In genomic region chr3:48945856-48946549, GRCh38 we compare ENCODE assay signal across 17 cellular contexts. TPM values are rescaled to one million over a fixed set of nuclear protein-coding genes. Genes with fewer than 3 reads are reported as not detected.
A peak's percentile ranks its signal among the peaks of the same experiment; 100 is the strongest.
DNase-seq lines count a peak whose midpoint lies in the region; ATAC-seq and TF ChIP-seq lines count a peak whose summit lies in the region.
"Had no signal": no experiment of that assay in that cellular context is flagged by ENCODE, and none has a peak within 500 bp of the region (broad histone marks: within the 10 kb centered on the region; RNA-seq: fewer than 3 reads in every experiment).

No MANE protein-coding gene starts in this region.

- no peaks in the 10 kb centered on the region for H3K27me3 ChIP-seq in KMS-11 (ENCODE audit: insufficient read depth, low read depth)
- H3K27me3 ChIP-seq: hepatocyte, pancreas, vagina had no signal

- ATAC-seq in activated naive CD4-positive, alpha-beta T cell treated with anti-CD3 and anti-CD28 coated beads, Interleukin-2, amount 50 U/mL, for 72 hours = peak; percentile 62 to 68
- peak; percentile 84 for ATAC-seq in stimulated activated memory B cell treated with anti-CD40 and anti-IgM and Interleukin-4, amounts not matched to agents 10 μg/mL and 1 μg/mL and 100 μg/mL, for 72 hours
- ATAC-seq in HG03039 (IDR thresholded peaks at IDR 0.05; ENCODE audit: unreplicated experiment) = no peak

- peak overlapping the region; percentile 43 for H3K4me3 Mint-ChIP-seq in stimulated activated memory B cell treated with anti-CD40 and anti-IgM and Interleukin-4, amounts not matched to agents 10 μg/mL and 1 μg/mL and 100 μg/mL, for 72 hours
- H3K4me3 Mint-ChIP-seq: activated naive CD4-positive, alpha-beta T cell treated with anti-CD3 and anti-CD28 coated beads, Interleukin-2, amount 50 U/mL, for 24 hours had no signal

- H3K4me2 ChIP-seq in KMS-11 = peak overlapping the region; percentile 49
- H3K4me2 ChIP-seq: hepatocyte had no signal

- H3K27ac Mint-ChIP-seq in activated naive CD4-positive, alpha-beta T cell treated with anti-CD3 and anti-CD28 coated beads, Interleukin-2, amount 50 U/mL, for 72 hours = peak overlapping the region; percentile 51 to 72
- peak overlapping the region; percentile 94 for H3K27ac Mint-ChIP-seq in stimulated activated memory B cell treated with anti-CD40 and anti-IgM and Interleukin-4, amounts not matched to agents 10 μg/mL and 1 μg/mL and 100 μg/mL, for 72 hours
- H3K27ac Mint-ChIP-seq: activated naive CD4-positive, alpha-beta T cell treated with anti-CD3 and anti-CD28 coated beads, Interleukin-2, amount 50 U/mL, for 24 hours had no signal

- no peak for TF ChIP-seq CTCF in KMS-11 (conservative IDR thresholded peaks at IDR 0.05; ENCODE audit: low read depth, low read length)

- H3K27ac ChIP-seq in KMS-11 (peak overlapping the region; percentile 73), angular gyrus (ENCODE audit: low read depth, low read length) (peak overlapping the region; percentile 39)
- H3K27ac ChIP-seq: hepatocyte, pancreas, vagina had no signal

- no peaks in the 10 kb centered on the region for H4K20me1 ChIP-seq in KMS-11 (ENCODE audit: insufficient read depth)

- peaks cover 9% of the 10 kb centered on the region; the same call in 1 of the 2 replicates for H3K79me2 ChIP-seq in KMS-11 (ENCODE audit: insufficient read depth, low read depth)

- H3K36me3 ChIP-seq in KMS-11 (ENCODE audit: insufficient read depth) = no peaks in the 10 kb centered on the region
- H3K36me3 ChIP-seq: vagina had no signal

- peaks cover 0 to 8% of the 10 kb centered on the region in 2 donors for H3K36me3 Mint-ChIP-seq in activated naive CD4-positive, alpha-beta T cell treated with anti-CD3 and anti-CD28 coated beads, Interleukin-2, amount 50 U/mL, for 72 hours
- H3K36me3 Mint-ChIP-seq in stimulated activated memory B cell treated with anti-CD40 and anti-IgM and Interleukin-4, amounts not matched to agents 10 μg/mL and 1 μg/mL and 100 μg/mL, for 72 hours = peaks cover 27% of the 10 kb centered on the region

- H3K9me3 Mint-ChIP-seq in activated naive CD4-positive, alpha-beta T cell treated with anti-CD3 and anti-CD28 coated beads, Interleukin-2, amount 50 U/mL, for 72 hours = no peaks in the 10 kb centered on the region
- H3K9me3 Mint-ChIP-seq in stimulated activated memory B cell treated with anti-CD40 and anti-IgM and Interleukin-4, amounts not matched to agents 10 μg/mL and 1 μg/mL and 100 μg/mL, for 72 hours = no peaks in the 10 kb centered on the region
- H3K9me3 Mint-ChIP-seq: activated naive CD4-positive, alpha-beta T cell treated with anti-CD3 and anti-CD28 coated beads, Interleukin-2, amount 50 U/mL, for 24 hours had no signal

- H3K4me1 Mint-ChIP-seq in stimulated activated memory B cell treated with anti-CD40 and anti-IgM and Interleukin-4, amounts not matched to agents 10 μg/mL and 1 μg/mL and 100 μg/mL, for 72 hours = peaks cover 48% of the 10 kb centered on the region

- H3K4me3 ChIP-seq in KMS-11 (IDR thresholded peaks at IDR 0.05; ENCODE audit: insufficient read depth, low read depth, low read length) = no peak overlapping the region
- H3K4me3 ChIP-seq: hepatocyte, pancreas, vagina had no signal

- peaks cover 44% of the 10 kb centered on the region for H3K4me1 ChIP-seq in KMS-11 (ENCODE audit: low read depth, poor library complexity, severe bottlenecking)
- H3K4me1 ChIP-seq: vagina had no signal

- H2AFZ ChIP-seq in KMS-11 (ENCODE audit: low read depth) = no peak overlapping the region
- H2AFZ ChIP-seq: hepatocyte had no signal

- H3K27me3 Mint-ChIP-seq in stimulated activated memory B cell treated with anti-CD40 and anti-IgM and Interleukin-4, amounts not matched to agents 10 μg/mL and 1 μg/mL and 100 μg/mL, for 72 hours = no peaks in the 10 kb centered on the region
- H3K27me3 Mint-ChIP-seq: activated naive CD4-positive, alpha-beta T cell treated with anti-CD3 and anti-CD28 coated beads, Interleukin-2, amount 50 U/mL, for 24 hours had no signal

- DNase-seq in activated naive CD4-positive, alpha-beta T cell treated with anti-CD3 and anti-CD28 coated beads, Interleukin-2, amount 50 U/mL, for 72 hours (ENCODE audit: low spot score in 2 of 2) = no peak
- DNase-seq in activated naive CD4-positive, alpha-beta T cell (lab: John Stamatoyannopoulos, UW) = no peak
- no peak for DNase-seq in NCI-H1105 treated with DMSO at 0.1 percent for 48 hours (lab: John Stamatoyannopoulos, UW)
- no peak for DNase-seq in NCI-H1417 (lab: John Stamatoyannopoulos, UW)
- DNase-seq: DMS 273 treated with DMSO at 0.1 percent for 48 hours; effector CD8-positive, alpha-beta T cell; NCI-H345; pancreas; stimulated activated CD4-positive, alpha-beta T cell treated with anti-CD3 and anti-CD28 coated beads, Interleukin-12 subunit alpha, Interleukin-12 subunit beta, amount 100 ng/mL, for 4 hours had no signal

- peak overlapping the region; percentile 17; the same call in 1 of the 2 replicates for H3K9ac ChIP-seq in KMS-11

RNA-seq across cellular contexts. Expression of gene ARIH2, which starts 27.4 kb away (rescaled TPM):
- total RNA-seq in activated naive CD4-positive, alpha-beta T cell treated with anti-CD3 and anti-CD28 coated beads, Interleukin-2, amount 50 U/mL, for 72 hours = 100 to 1,000 TPM; 116 to 127 TPM

RNA-seq across cellular contexts. Expression of gene P4HTM, which starts 44.0 kb away (rescaled TPM):
- 10 to 100 TPM; 24.3 to 33.3 TPM for total RNA-seq in activated naive CD4-positive, alpha-beta T cell treated with anti-CD3 and anti-CD28 coated beads, Interleukin-2, amount 50 U/mL, for 72 hours
- total RNA-seq: SK-MEL-5 had no signal

RNA-seq across cellular contexts. Expression of gene SLC25A20, which starts 47.3 kb away (rescaled TPM):
- total RNA-seq in activated naive CD4-positive, alpha-beta T cell treated with anti-CD3 and anti-CD28 coated beads, Interleukin-2, amount 50 U/mL, for 72 hours = 10 to 100 TPM; 18.3 to 20.5 TPM
